Comparison of ENCODE assay signal across 34 cellular contexts in genomic region chr10:66204838-66205237, GRCh38.
"Had no signal": no experiment of that assay in that cellular context is flagged by ENCODE, and none has a peak within 500 bp of the region (broad histone marks: within the 10 kb centered on the region; RNA-seq: fewer than 3 reads in every experiment).

No MANE protein-coding gene starts in this region.

- H3K4me3 ChIP-seq: adrenal gland, body of pancreas, breast epithelium had no signal

- DNase-seq: activated B cell treated with CpG ODN at 0.5 μM for 24 hours; activated CD4-positive, alpha-beta memory T cell treated with anti-CD3 and anti-CD28 coated beads for 36 hours; activated CD4-positive, alpha-beta T cell treated with anti-CD3 and anti-CD28 coated beads for 4 hours; activated CD4-positive, alpha-beta T cell treated with anti-CD3 and anti-CD28 coated beads, Interleukin-2, amount 10 ng/mL, durations not matched to agents 24 days and 14 days; activated CD4-positive, alpha-beta T cell treated with anti-CD3 and anti-CD28 coated beads, Interleukin-2, amount 50 U/mL, for 1 hour; activated CD4-positive, alpha-beta T cell treated with anti-CD3 and anti-CD28 coated beads, Interleukin-2, amount 50 U/mL, for 4 hours; activated CD4-positive, CD25-positive, alpha-beta regulatory T cell treated with anti-CD3 and anti-CD28 coated beads, Interleukin-2, amount 50 U/mL, for 72 hours; activated CD8-positive, alpha-beta memory T cell treated with anti-CD3 and anti-CD28 coated beads, Interleukin-2, amount 50 U/mL, for 4 hours; activated CD8-positive, alpha-beta T cell treated with anti-CD3 and anti-CD28 coated beads for 36 hours; activated effector memory CD4-positive, alpha-beta T cell treated with anti-CD3 and anti-CD28 coated beads, Interleukin-2, amount 50 U/mL, for 16 hours; activated gamma-delta T cell treated with Interleukin-2 at 50 U/mL for 16 hours; activated naive CD4-positive, alpha-beta T cell; activated naive CD4-positive, alpha-beta T cell treated with anti-CD3 and anti-CD28 coated beads for 36 hours; activated naive CD4-positive, alpha-beta T cell treated with anti-CD3 and anti-CD28 coated beads, Interleukin-2, amount 50 U/mL, for 16 hours; activated naive CD8-positive, alpha-beta T cell treated with anti-CD3 and anti-CD28 coated beads for 36 hours; activated T-cell treated with anti-CD3 and anti-CD28 coated beads for 4 hours; activated T-cell treated with anti-CD3 and anti-CD28 coated beads, Interleukin-2, amount 50 U/mL, for 1 hour; activated T-cell treated with anti-CD3 and anti-CD28 coated beads, Interleukin-2, amount 50 U/mL, for 4 hours; activated T-cell treated with anti-CD3 and anti-CD28 coated beads, Interleukin-2, amount 50 U/mL, for 72 hours; adrenal gland; amniotic stem cell; aorta; body of pancreas; brain microvascular endothelial cell; central memory CD4-positive, alpha-beta T cell; T-helper 1 cell; T-helper 2 cell; T-helper 9 cell had no signal

- H3K27me3 ChIP-seq: adrenal gland, body of pancreas, brain microvascular endothelial cell, breast epithelium had no signal

- H3K4me1 ChIP-seq: adrenal gland, body of pancreas, breast epithelium had no signal

- ATAC-seq: activated CD8-positive, alpha-beta T cell treated with anti-CD3 and anti-CD28 coated beads for 36 hours; activated naive CD4-positive, alpha-beta T cell treated with anti-CD3 and anti-CD28 coated beads, Interleukin-2, amount 50 U/mL, for 72 hours; activated T-cell treated with anti-CD3 and anti-CD28 coated beads, Interleukin-2, amount 50 U/mL, for 4 hours; activated T-cell treated with anti-CD3 and anti-CD28 coated beads, Interleukin-2, amount 50 U/mL, for 72 hours; activated T-helper 17 cell treated with anti-CD3 and anti-CD28 coated beads, Interleukin-2, amount 50 U/mL, for 72 hours; body of pancreas had no signal

- H3K27ac ChIP-seq: adrenal gland, body of pancreas, brain microvascular endothelial cell, breast epithelium, VCaP had no signal

- H3K9me3 ChIP-seq: adrenal gland, body of pancreas, breast epithelium had no signal

- FAIRE-seq: astrocyte, TTC549 had no signal

- H3K36me3 ChIP-seq: adrenal gland, brain microvascular endothelial cell, breast epithelium had no signal
